22 cellular contexts compared by ENCODE assay signal in genomic region chr12:75613981-75614380, GRCh38.
A peak's percentile ranks its signal among the peaks of the same experiment; 100 is the strongest.
DNase-seq lines count a peak whose midpoint lies in the region; ATAC-seq, FAIRE-seq and TF ChIP-seq lines count a peak whose summit lies in the region.
"Had no signal": no experiment of that assay in that cellular context is flagged by ENCODE, and none has a peak within 500 bp of the region (broad histone marks: within the 10 kb centered on the region; RNA-seq: fewer than 3 reads in every experiment).

No MANE protein-coding gene starts in this region.

- H3K36me3 ChIP-seq in breast epithelium (no peaks in the 10 kb centered on the region), bronchial epithelial cell (ENCODE audit: control insufficient read depth, insufficient read depth, low read length) (no peaks in the 10 kb centered on the region), Caco-2 (ENCODE audit: control insufficient read depth, insufficient read depth, low read length) (no peaks in the 10 kb centered on the region)
- H3K36me3 ChIP-seq: BLaER1 treated with 17β-estradiol and CSF1 and Interleukin-3, amounts not matched to agents 10 nM and 100 nM had no signal

- H3K36me3 Mint-ChIP-seq in MCF 10A (ENCODE audit: insufficient read depth, unreplicated experiment) (no peaks in the 10 kb centered on the region), Caco-2 (ENCODE audit: insufficient read depth, unreplicated experiment) (no peaks in the 10 kb centered on the region)
- H3K36me3 Mint-ChIP-seq: CD4-positive, alpha-beta memory T cell had no signal

- no peaks in the 10 kb centered on the region for H3K4me1 ChIP-seq in breast epithelium
- H3K4me1 ChIP-seq in Caco-2, result no peaks in the 10 kb centered on the region
- H3K4me1 ChIP-seq: BLaER1 treated with 17β-estradiol and CSF1 and Interleukin-3, amounts not matched to agents 10 nM and 100 nM had no signal

- H3K27me3 ChIP-seq in breast epithelium (no peaks in the 10 kb centered on the region), bronchial epithelial cell (ENCODE audit: control insufficient read depth, insufficient read depth, low read length) (no peaks in the 10 kb centered on the region), Caco-2 (replicated peaks; ENCODE audit: control insufficient read depth, insufficient read depth, low read length) (no peaks in the 10 kb centered on the region)
- H3K27me3 ChIP-seq: BLaER1 treated with 17β-estradiol and CSF1 and Interleukin-3, amounts not matched to agents 10 nM and 100 nM had no signal

- no peak for FAIRE-seq in bronchial epithelial cell (lab: Jason Lieb, UNC)
- FAIRE-seq: HTR-8/SVneo, RCC 7860 had no signal

- H3K4me3 Mint-ChIP-seq in MCF 10A (ENCODE audit: unreplicated experiment) (no peak overlapping the region), Caco-2 (ENCODE audit: unreplicated experiment) (no peak overlapping the region)
- H3K4me3 Mint-ChIP-seq: CD4-positive, alpha-beta memory T cell had no signal

- ATAC-seq in esophagus mucosa (no peak), GM21526 (IDR thresholded peaks at IDR 0.05; ENCODE audit: low FRiP score, unreplicated experiment) (no peak)

- TF ChIP-seq CTCF in MCF 10A (IDR thresholded peaks at IDR 0.05; ENCODE audit: unreplicated experiment), result no peak
- TF ChIP-seq CTCF in breast epithelium (IDR thresholded peaks at IDR 0.05), result no peak
- TF ChIP-seq CTCF in bronchial epithelial cell (IDR thresholded peaks at IDR 0.05; ENCODE audit: insufficient read depth, low read length, severe bottlenecking), result no peak
- no peak for TF ChIP-seq CTCF in fibroblast of pulmonary artery (IDR thresholded peaks at IDR 0.05; ENCODE audit: low read length, missing control alignments)
- no peak for TF ChIP-seq CTCF in Caco-2 (IDR thresholded peaks at IDR 0.05; ENCODE audit: insufficient read depth in 1 of 2, low read depth in 1 of 2, low read length in 1 of 2, severe bottlenecking in 1 of 2, unreplicated experiment in 1 of 2)

- H3K27me3 Mint-ChIP-seq in MCF 10A (ENCODE audit: insufficient read depth, unreplicated experiment) (no peaks in the 10 kb centered on the region), Caco-2 (ENCODE audit: insufficient read depth, unreplicated experiment) (no peaks in the 10 kb centered on the region)

- H3K27ac ChIP-seq in breast epithelium, result no peak overlapping the region
- H3K27ac ChIP-seq: 22Rv1; BLaER1 treated with 17β-estradiol and CSF1 and Interleukin-3, amounts not matched to agents 10 nM and 100 nM had no signal

- DNase-seq in MCF 10A (ENCODE audit: unreplicated experiment) (no peak), breast epithelium (ENCODE audit: low spot score in 2 of 2) (no peak), bronchial epithelial cell (ENCODE audit: low read depth) (peak; percentile 33), fibroblast of pulmonary artery (ENCODE audit: low read depth) (peak; percentile 23), cardiac septum (ENCODE audit: low spot score) (no peak), Caco-2 (no peak)
- DNase-seq: ACHN; CD4-positive, alpha-beta memory T cell; GDM1; KG1; NCI-H1105 treated with DMSO at 0.1 percent for 48 hours; NCI-H2081; NCI-H2171 treated with DMSO at 0.1 percent for 48 hours; NCI-H526; OCI-M1; Right ventricle myocardium superior had no signal

- no peak for TF ChIP-seq POLR2A in breast epithelium (IDR thresholded peaks at IDR 0.05)

- H3K9me3 ChIP-seq in breast epithelium (no peaks in the 10 kb centered on the region), Caco-2 (no peaks in the 10 kb centered on the region)

- CTCF ChIA-PET in MCF 10A (lab: Yijun Ruan, JAX), result interaction anchor here (0.6 to 1.1 kb wide), 4 partner anchors 9 to 1351 kb away, joined by 3 to 7 read pairs (median 3); no protein-coding TSS in a partner anchor
- CTCF ChIA-PET in Caco-2 (lab: Charles Lee), result no interaction called here

- H3K4me1 Mint-ChIP-seq in MCF 10A (ENCODE audit: insufficient read depth, unreplicated experiment) (peaks cover 17% of the 10 kb centered on the region), Caco-2 (ENCODE audit: low read depth, unreplicated experiment) (no peaks in the 10 kb centered on the region)
- H3K4me1 Mint-ChIP-seq: CD4-positive, alpha-beta memory T cell had no signal

- H3K4me3 ChIP-seq in breast epithelium (no peak overlapping the region), bronchial epithelial cell (ENCODE audit: low read depth, low read length) (no peak overlapping the region), fibroblast of pulmonary artery (replicated peaks; ENCODE audit: low read depth, low read length) (no peak overlapping the region), Caco-2 (ENCODE audit: low read depth, low read length) (no peak overlapping the region)
- H3K4me3 ChIP-seq: BLaER1 treated with 17β-estradiol and CSF1 and Interleukin-3, amounts not matched to agents 10 nM and 100 nM had no signal

- POLR2A ChIA-PET in MCF 10A (lab: Yijun Ruan, JAX) (no interaction called here), Caco-2 (lab: Charles Lee) (no interaction called here)

- intact Hi-C loops in MCF 10A (cut with micrococcal nuclease), result no loop called here
- intact Hi-C loops in breast epithelium (cut with DNase I; ENCODE audit: low total_unique reads), result no loop called here
- intact Hi-C loops in cardiac septum (cut with DNase I), result no loop called here
- intact Hi-C loops in Caco-2 (cut with micrococcal nuclease; ENCODE audit: unreplicated experiment), result no loop called here

- H3K27ac Mint-ChIP-seq in MCF 10A (ENCODE audit: low read depth, unreplicated experiment) (peak overlapping the region; percentile 57), Caco-2 (ENCODE audit: unreplicated experiment) (no peak overlapping the region)
- H3K27ac Mint-ChIP-seq: CD4-positive, alpha-beta memory T cell had no signal

- BruUV-seq in MCF 10A (replicated peaks; lab: Mats Ljungman, UMichigan), result no TSS peak
- BruUV-seq in Caco-2 (replicated peaks; lab: Mats Ljungman, UMichigan), result no TSS peak

- H3K9me3 Mint-ChIP-seq in MCF 10A (ENCODE audit: unreplicated experiment), result no peaks in the 10 kb centered on the region
- peaks cover 8% of the 10 kb centered on the region for H3K9me3 Mint-ChIP-seq in Caco-2 (ENCODE audit: unreplicated experiment)

Comparison
In these comparisons a context has a peak if more than half of its experiments do, and no peak if none do; other contexts are left out.
1. DNase-seq: peak in bronchial epithelial cell (single experiment) and fibroblast of pulmonary artery (single experiment); none in MCF 10A (single experiment), breast epithelium (0 of 2), cardiac septum (single experiment) and Caco-2 (0 of 2).